Comparison of ENCODE assay signal across 9 cellular contexts in the genomic region with DNA sequence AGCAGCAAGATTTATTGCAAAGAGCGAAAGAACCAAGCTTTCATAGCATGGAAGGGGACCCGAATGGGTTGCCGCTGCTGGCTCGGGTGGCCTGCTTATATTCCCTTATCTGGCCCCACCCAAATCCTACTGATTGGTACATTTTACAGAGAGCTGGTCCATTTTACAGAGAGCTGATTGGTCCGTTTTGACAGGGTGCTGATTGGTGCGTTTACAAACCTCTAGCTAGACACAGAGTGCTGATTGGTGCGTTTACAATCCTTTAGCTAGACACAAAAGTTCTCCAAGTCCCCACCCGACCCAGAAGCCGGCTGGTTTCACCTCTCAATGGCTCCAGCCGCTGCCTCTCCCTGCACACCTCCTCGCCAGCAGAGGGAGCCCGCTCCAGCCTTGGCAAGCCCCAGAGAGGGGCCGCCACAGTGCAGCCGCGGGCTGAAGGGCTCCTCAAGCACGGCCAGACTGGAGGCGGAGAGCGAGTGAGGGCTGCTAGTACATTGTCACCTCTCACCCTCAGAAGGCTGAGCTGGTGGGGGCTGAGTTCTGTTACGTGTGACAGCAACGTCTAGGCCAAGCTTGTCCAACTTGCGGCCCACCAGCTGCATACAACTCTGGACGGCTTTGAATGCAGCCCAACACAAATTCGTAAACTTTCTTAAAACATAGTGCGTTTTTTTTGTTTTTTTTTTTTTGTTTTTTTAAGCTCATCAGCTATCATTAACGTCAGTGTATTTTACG. TPM values are rescaled to one million over a fixed set of nuclear protein-coding genes. Genes with fewer than 3 reads are reported as not detected.
A peak's percentile ranks its signal among the peaks of the same experiment; 100 is the strongest.
DNase-seq lines count a peak whose midpoint lies in the region; ATAC-seq and TF ChIP-seq lines count a peak whose summit lies in the region.
"Had no signal": no experiment of that assay in that cellular context is flagged by ENCODE, and none has a peak within 500 bp of the region (broad histone marks: within the 10 kb centered on the region; RNA-seq: fewer than 3 reads in every experiment).

No MANE protein-coding gene starts in this region.

- 86 to 97% methylated on average over 15 to 26 of the region's 26 CpGs for WGBS in endodermal cell (ENCODE audit: insufficient coverage in 1 of 2, insufficient read length in 1 of 2), 2 experiments
- WGBS in thyroid gland, 2 donors, result 54 to 61% methylated on average over 26 of the region's 26 CpGs
- 67% methylated on average over 25 of the region's 26 CpGs for WGBS in suprapubic skin

- H3K9ac ChIP-seq in endodermal cell (ENCODE audit: extremely low read depth, low read length, poor library complexity, severe bottlenecking), result no peak overlapping the region

- H3K36me3 Mint-ChIP-seq in endodermal cell (ENCODE audit: low read depth) (peaks cover 1% of the 10 kb centered on the region), neural crest cell (ENCODE audit: low read depth) (peaks cover 2% of the 10 kb centered on the region)
- H3K36me3 Mint-ChIP-seq: brain had no signal

- no peak for TF ChIP-seq EP300 in suprapubic skin (IDR thresholded peaks at IDR 0.05)

- TF ChIP-seq CTCF in endodermal cell (conservative IDR thresholded peaks at IDR 0.05), result peak; percentile 82
- TF ChIP-seq CTCF in neural crest cell (conservative IDR thresholded peaks at IDR 0.05), result peak; percentile 63
- peak in 3 of 6 experiments; percentile 25 to 46 (median 31) for TF ChIP-seq CTCF in thyroid gland (IDR thresholded peaks at IDR 0.05)
- peak in 1 of 2 donors; percentile 12 for TF ChIP-seq CTCF in suprapubic skin (IDR thresholded peaks at IDR 0.05)

- peak overlapping the region; percentile 56 for H3K4me3 Mint-ChIP-seq in endodermal cell
- no peak overlapping the region for H3K4me3 Mint-ChIP-seq in neural crest cell
- H3K4me3 Mint-ChIP-seq: brain had no signal

- DNase-seq in HuH-7 (ENCODE audit: low spot score), result peak; percentile 23
- peak; percentile 50 for DNase-seq in activated CD4-positive, alpha-beta T cell treated with anti-CD3 and anti-CD28 coated beads, Interleukin-2, amount 50 U/mL, for 1 hour
- peak; percentile 97 for DNase-seq in endodermal cell
- DNase-seq in neural crest cell (ENCODE audit: low read depth, low spot score), result peak; percentile 26
- DNase-seq in thyroid gland, result peak; percentile 54 to 69
- DNase-seq in NCI-H510A (lab: John Stamatoyannopoulos, UW), result no peak
- no peak for DNase-seq in suprapubic skin (ENCODE audit: low spot score in 2 of 2)

- TF ChIP-seq POLR2A in thyroid gland (IDR thresholded peaks at IDR 0.05) (no peak), suprapubic skin (IDR thresholded peaks at IDR 0.05) (no peak)

- no peak overlapping the region for H3K4me3 ChIP-seq in endodermal cell (ENCODE audit: low read length)
- H3K4me3 ChIP-seq in thyroid gland (replicated peaks in 1 of 3), result no peak overlapping the region
- no peak overlapping the region for H3K4me3 ChIP-seq in suprapubic skin

- H3K36me3 ChIP-seq in endodermal cell (ENCODE audit: control insufficient read depth, insufficient read depth, low read length), result no peaks in the 10 kb centered on the region
- no peaks in the 10 kb centered on the region for H3K36me3 ChIP-seq in thyroid gland
- H3K36me3 ChIP-seq in suprapubic skin, result no peaks in the 10 kb centered on the region

- H3K9me3 Mint-ChIP-seq in endodermal cell (peaks cover 40% of the 10 kb centered on the region), neural crest cell (peaks cover 9% of the 10 kb centered on the region)

- no peaks in the 10 kb centered on the region for H3K9me3 ChIP-seq in endodermal cell (ENCODE audit: control insufficient read depth, low read length)
- no peaks in the 10 kb centered on the region for H3K9me3 ChIP-seq in thyroid gland
- H3K9me3 ChIP-seq in suprapubic skin, result no peaks in the 10 kb centered on the region

- ATAC-seq in GM19035 (IDR thresholded peaks at IDR 0.05; ENCODE audit: unreplicated experiment), result peak; percentile 96

- intact Hi-C loops in thyroid gland (cut with DNase I), result no loop called here

- H3K4me1 ChIP-seq in endodermal cell (ENCODE audit: control insufficient read depth, insufficient read depth, low read length) (no peaks in the 10 kb centered on the region), thyroid gland (no peaks in the 10 kb centered on the region), suprapubic skin (no peaks in the 10 kb centered on the region)

- peaks cover 7% of the 10 kb centered on the region for H3K27me3 Mint-ChIP-seq in endodermal cell (ENCODE audit: insufficient read depth)
- peaks cover 3% of the 10 kb centered on the region for H3K27me3 Mint-ChIP-seq in neural crest cell (ENCODE audit: low read depth)

- H3K27ac Mint-ChIP-seq in endodermal cell (peak overlapping the region; percentile 20), neural crest cell (ENCODE audit: unreplicated experiment) (no peak overlapping the region)
- H3K27ac Mint-ChIP-seq: brain had no signal

- H3K4me1 Mint-ChIP-seq in endodermal cell (peaks cover 3% of the 10 kb centered on the region), neural crest cell (no peaks in the 10 kb centered on the region)
- H3K4me1 Mint-ChIP-seq: brain had no signal

- H3K27ac ChIP-seq in endodermal cell (ENCODE audit: low read depth, low read length) (no peak overlapping the region), thyroid gland (no peak overlapping the region), suprapubic skin (no peak overlapping the region)

- no peaks in the 10 kb centered on the region for H3K27me3 ChIP-seq in endodermal cell (ENCODE audit: control insufficient read depth, insufficient read depth, low read length, poor library complexity, severe bottlenecking)
- H3K27me3 ChIP-seq in thyroid gland, result no peaks in the 10 kb centered on the region
- peaks cover 3% of the 10 kb centered on the region for H3K27me3 ChIP-seq in suprapubic skin

RNA-seq across cellular contexts. Expression of a gene that starts 8.7 kb away (rescaled TPM):
- total RNA-seq in endodermal cell, result not detected
- polyA plus RNA-seq in endodermal cell (2013, experiment 1 of 2), result not detected
- not detected for polyA plus RNA-seq in endodermal cell (2013, experiment 2 of 2)
- total RNA-seq in neural crest cell, result not detected in 2 replicates
- total RNA-seq in thyroid gland, result not detected
- not detected for total RNA-seq in suprapubic skin

RNA-seq across cellular contexts. Expression of a gene that starts 24.1 kb away (rescaled TPM):
- 10 to 100 TPM; 30.0 to 30.8 TPM for total RNA-seq in endodermal cell
- 36.1 TPM for polyA plus RNA-seq in endodermal cell (2013, experiment 1 of 2)
- 33.9 TPM for polyA plus RNA-seq in endodermal cell (2013, experiment 2 of 2)
- total RNA-seq in neural crest cell, result 28.2 and 29.0 TPM in 2 replicates
- 10 to 100 TPM; 26.9 to 36.6 (median 35.3) TPM for total RNA-seq in thyroid gland
- 10 to 100 TPM; 22.3 to 29.1 (median 25.7) TPM for total RNA-seq in suprapubic skin

Comparison
In these comparisons a context has a peak if more than half of its experiments do, and no peak if none do; other contexts are left out.
1. DNase-seq: peak in HuH-7 (single experiment), activated CD4-positive, alpha-beta T cell treated with anti-CD3 and anti-CD28 coated beads, Interleukin-2, amount 50 U/mL, for 1 hour (single experiment), endodermal cell (single experiment), neural crest cell (single experiment) and thyroid gland (2 of 2); none in NCI-H510A (single experiment) and suprapubic skin (0 of 2).